9 cellular contexts compared by ENCODE assay signal in genomic region chr4:6720202-6720699, GRCh38. TPM values are rescaled to one million over a fixed set of nuclear protein-coding genes. Genes with fewer than 3 reads are reported as not detected.
DNase-seq lines count a peak whose midpoint lies in the region; ATAC-seq, FAIRE-seq and TF ChIP-seq lines count a peak whose summit lies in the region.
"Had no signal": no experiment of that assay in that cellular context is flagged by ENCODE, and none has a peak within 500 bp of the region (broad histone marks: within the 10 kb centered on the region; RNA-seq: fewer than 3 reads in every experiment).

No MANE protein-coding gene starts in this region.

- no peaks in the 10 kb centered on the region for H3K9me1 ChIP-seq in K562 (ENCODE audit: control insufficient read depth, insufficient read depth, low read length)

- no peak for TF ChIP-seq EP300 in K562 (IDR thresholded peaks at IDR 0.05; ENCODE audit: low read length)

- no TSS peak for BruUV-seq in K562 (replicated peaks; lab: Mats Ljungman, UMichigan)

- POLR2A ChIA-PET in K562 (lab: Yijun Ruan, JAX): interaction anchor here (0.7 to 1.2 kb wide), 3 partner anchors 12 to 165 kb away, joined by 3 read pairs; no protein-coding TSS in a partner anchor

- 0 out of 2 replicates have a peak, but pooled peaks cover 4% of the 10 kb centered on the region for H4K20me1 ChIP-seq in K562 (replicated peaks; ENCODE audit: control insufficient read depth, insufficient read depth, low read length)

- H3K4me1 ChIP-seq in K562 (replicated peaks in 1 of 2; ENCODE audit: control insufficient read depth in 2 of 2, insufficient read depth in 2 of 2, low read length in 2 of 2): peaks cover 12 to 42% of the 10 kb centered on the region in 2 experiments; a peak in 4 of 5 replicates

- peak; percentile 13 for DNase-seq in NCI-H2107 (lab: John Stamatoyannopoulos, UW)
- no peak for DNase-seq in NCI-H2107 treated with DMSO at 0.1 percent for 48 hours (lab: John Stamatoyannopoulos, UW; ENCODE audit: unreplicated experiment)
- peak; percentile 74 for DNase-seq in NCI-H2029 (lab: John Stamatoyannopoulos, UW)
- DNase-seq in WERI-Rb-1: peak; percentile 90
- peak; percentile 86 to 90 (median 87) for DNase-seq in K562 (ENCODE audit: extremely low read depth in 1 of 4, low spot score in 3 of 4)
- peak; percentile 95 for DNase-seq in iPS-NIHi11 (ENCODE audit: low spot score)
- DNase-seq in stimulated activated CD4-positive, alpha-beta T cell treated with anti-CD3 and anti-CD28 coated beads, Interleukin-12 subunit alpha, Interleukin-12 subunit beta, amount 100 ng/mL, for 24 hours (ENCODE audit: low read depth in 2 of 2): peak; percentile 54 to 81

- peak; percentile 73 for ATAC-seq in K562
- ATAC-seq in HG02884 (IDR thresholded peaks at IDR 0.05; ENCODE audit: unreplicated experiment): no peak

- TF ChIP-seq CTCF in WERI-Rb-1 (IDR thresholded peaks at IDR 0.05; ENCODE audit: low read depth, low read length) (peak; percentile 98), K562 (IDR thresholded peaks at IDR 0.05 in 2 of 3, conservative IDR thresholded peaks at IDR 0.05 in 1 of 3; ENCODE audit: insufficient read depth in 2 of 3, low read depth in 1 of 3, low read length in 3 of 3) (peak; percentile 91 to 96 (median 93))

- H2AFZ ChIP-seq in K562 (ENCODE audit: low read depth, low read length): peak overlapping the region; percentile 61; the same call in 1 of the 2 replicates

- peaks cover 31% of the 10 kb centered on the region for H3K79me2 ChIP-seq in K562 (ENCODE audit: control insufficient read depth, insufficient read depth, low read length)

- peak; percentile 78 for FAIRE-seq in K562 (lab: Jason Lieb, UNC)

- TF ChIP-seq POLR2A in K562 (conservative IDR thresholded peaks at IDR 0.05): no peak

- 4% methylated on average over 14 of the region's 14 CpGs for WGBS in K562 (ENCODE audit: insufficient coverage, low coverage, missing lambda C conversion rate)

- in situ Hi-C loops in K562 (cut with MboI): loop anchor here (5.0 kb wide), 3 partner anchors 47 to 352 kb away; no protein-coding TSS in a partner anchor

- H3K4me2 ChIP-seq in K562 (ENCODE audit: insufficient read depth, low read length): peak overlapping the region; percentile 40; the same call in 1 of the 2 replicates

- H3K4me3 ChIP-seq in WERI-Rb-1 (ENCODE audit: low read depth, low read length) (no peak overlapping the region), K562 (no peak overlapping the region)
- H3K4me3 ChIP-seq: skin epidermis had no signal

- no peak overlapping the region for H3K27ac ChIP-seq in WERI-Rb-1
- no peak overlapping the region for H3K27ac ChIP-seq in K562 (ENCODE audit: extremely low read depth, low read depth, low read length)
- H3K27ac ChIP-seq: skin epidermis had no signal

- peak; percentile 99 for TF ChIP-seq RAD21 in K562 (CRISPR knock-in tag; conservative IDR thresholded peaks at IDR 0.05 in 1 of 2, IDR thresholded peaks at IDR 0.05 in 1 of 2)

- intact Hi-C loops in K562 (cut with micrococcal nuclease): loop anchor here (1.0 to 2.0 kb wide), 4 partner anchors 43 to 362 kb away; partner anchors contain the start of gene GRPEL1

- CTCF ChIA-PET in K562 (lab: Yijun Ruan, JAX; ENCODE audit: low intra/inter-chr PET ratio): interaction anchor here (0.8 to 4.0 kb wide), 8 partner anchors 43 to 362 kb away, joined by 3 to 66 read pairs (median 8); partner anchors contain the start of gene KIAA0232

- H3K36me3 ChIP-seq in WERI-Rb-1: no peaks in the 10 kb centered on the region; the same call in 1 of the 2 replicates
- no peaks in the 10 kb centered on the region for H3K36me3 ChIP-seq in K562 (ENCODE audit: control insufficient read depth, insufficient read depth, low read length)

- H3K9me3 ChIP-seq in WERI-Rb-1 (ENCODE audit: severe bottlenecking) (no peaks in the 10 kb centered on the region), K562 (replicated peaks; ENCODE audit: control insufficient read depth, insufficient read depth, low read depth, low read length) (no peaks in the 10 kb centered on the region)

- H3K9ac ChIP-seq in K562 (ENCODE audit: insufficient read depth in 1 of 2, low read depth in 2 of 2, low read length in 2 of 2): 0 out of 4 replicates have a peak overlapping the region, but pooled peaks of 1 of the 2 experiments have one; percentile 33

- no peaks in the 10 kb centered on the region for H3K27me3 ChIP-seq in WERI-Rb-1 (ENCODE audit: insufficient read depth, low read depth, severe bottlenecking)
- H3K27me3 ChIP-seq in K562 (ENCODE audit: control insufficient read depth in 2 of 2, insufficient read depth in 2 of 2, low read length in 2 of 2): no peaks in the 10 kb centered on the region

TF ChIP-seq in K562, 482 proteins besides CTCF, POLR2A, EP300 and RAD21 (continues in another document):
- TF ChIP-seq FOXO4 (CRISPR knock-in tag; IDR thresholded peaks at IDR 0.05): no peak
- 0 out of 2 replicates have a peak, but pooled peaks have one; percentile 11 for TF ChIP-seq BHLHE40 (IDR thresholded peaks at IDR 0.05; ENCODE audit: low read length)
- TF ChIP-seq KDM4B (IDR thresholded peaks at IDR 0.05; ENCODE audit: borderline replicate concordance in 2 of 2, low read depth in 1 of 2): peak in 1 of 2 experiments; percentile 45; a peak in 1 of 4 replicates

RNA-seq across cellular contexts. Expression of gene BLOC1S4, which starts 4.3 kb away (rescaled TPM):
- 9.9 and 18.6 TPM in 2 replicates for total RNA-seq in K562 (2011; cell fraction: chromatin; rRNA removed; ENCODE audit: low replicate concordance)
- 25.1 and 30.5 TPM in 2 replicates for total RNA-seq in K562 (2011; cell fraction: nucleolus; rRNA removed)
- total RNA-seq in K562 (2011; cell fraction: nucleoplasm; rRNA removed): 18.3 and 23.1 TPM in 2 replicates
- total RNA-seq in K562 (2014; rRNA removed) (31.6 and 38.3 TPM in 2 replicates), K562 (2014; rRNA removed; fragmentation: Illumina TruSeq; extraction: Trizol) (10.0 and 11.2 TPM in 2 replicates), K562 (2015; rRNA removed; fragmentation: Illumina TruSeq; extraction: Trizol) (10.5 and 10.8 TPM in 2 replicates), K562 (2021) (29.4 and 31.1 TPM in 2 replicates)
- polyA plus RNA-seq in K562 (2011; rRNA removed) (21.0 and 25.5 TPM in 2 replicates), K562 (2014; fragmentation: Illumina TruSeq; extraction: Trizol) (10.3 and 15.0 TPM in 2 replicates), K562 (2014; fragmentation: Nextera tagmentation; extraction: Ambion mirVana) (1 to 10 TPM; 3.1 to 3.9 TPM), K562 (2014; rRNA removed) (30.9 and 37.3 TPM in 2 replicates)
- 27.6 and 61.0 TPM in 2 replicates for polyA plus RNA-seq in K562 (2011; cell fraction: cytosol; rRNA removed)
- polyA plus RNA-seq in K562 (2011; cell fraction: nucleus; rRNA removed): 14.4 and 23.7 TPM in 2 replicates
- 20.7 and 24.2 TPM in 2 replicates for polyA plus RNA-seq in K562 (2012)
- polyA minus RNA-seq in K562 (2011; rRNA and poly(A)+ RNA removed): 5.4 and 8.9 TPM in 2 replicates
- 9.5 and 11.1 TPM in 2 replicates for polyA minus RNA-seq in K562 (2011; cell fraction: cytosol; rRNA and poly(A)+ RNA removed)
- polyA minus RNA-seq in K562 (2011; cell fraction: nucleus; rRNA and poly(A)+ RNA removed): 10.4 and 14.2 TPM in 2 replicates

RNA-seq across cellular contexts. Expression of gene MRFAP1L1, which starts 10.6 kb away (rescaled TPM):
- total RNA-seq in K562 (2011; cell fraction: chromatin; rRNA removed; ENCODE audit: low replicate concordance): 23.4 and 45.9 TPM in 2 replicates
- total RNA-seq in K562 (2011; cell fraction: nucleolus; rRNA removed): 16.5 and 18.4 TPM in 2 replicates
- 26.7 and 33.1 TPM in 2 replicates for total RNA-seq in K562 (2011; cell fraction: nucleoplasm; rRNA removed)
- total RNA-seq in K562 (2014; rRNA removed): 74.2 and 78.8 TPM in 2 replicates
- total RNA-seq in K562 (2014; rRNA removed; fragmentation: Illumina TruSeq; extraction: Trizol): 85.7 and 86.2 TPM in 2 replicates
- total RNA-seq in K562 (2015; rRNA removed; fragmentation: Illumina TruSeq; extraction: Trizol): 83.3 and 90.6 TPM in 2 replicates
- 51.3 and 53.6 TPM in 2 replicates for total RNA-seq in K562 (2021)
- 59.5 and 83.8 TPM in 2 replicates for polyA plus RNA-seq in K562 (2011; rRNA removed)
- 19.4 and 37.0 TPM in 2 replicates for polyA plus RNA-seq in K562 (2011; cell fraction: cytosol; rRNA removed)
- 37.8 and 48.5 TPM in 2 replicates for polyA plus RNA-seq in K562 (2011; cell fraction: nucleus; rRNA removed)
- 49.1 and 74.0 TPM in 2 replicates for polyA plus RNA-seq in K562 (2012)
- polyA plus RNA-seq in K562 (2014; fragmentation: Illumina TruSeq; extraction: Trizol): 74.8 and 87.6 TPM in 2 replicates
- 10 to 100 TPM; 37.6 to 48.1 TPM for polyA plus RNA-seq in K562 (2014; fragmentation: Nextera tagmentation; extraction: Ambion mirVana)
- polyA plus RNA-seq in K562 (2014; rRNA removed): 104 and 111 TPM in 2 replicates
- polyA minus RNA-seq in K562 (2011; rRNA and poly(A)+ RNA removed): 46.9 and 49.6 TPM in 2 replicates
- polyA minus RNA-seq in K562 (2011; cell fraction: cytosol; rRNA and poly(A)+ RNA removed): 10.4 and 17.8 TPM in 2 replicates
- 13.7 and 31.7 TPM in 2 replicates for polyA minus RNA-seq in K562 (2011; cell fraction: nucleus; rRNA and poly(A)+ RNA removed)

RNA-seq across cellular contexts. Expression of gene S100P, which starts 26.6 kb away (rescaled TPM):
- 1.7 TPM in 1 of 2 replicates, not detected in the other for total RNA-seq in K562 (2011; cell fraction: chromatin; rRNA removed; ENCODE audit: low replicate concordance)
- 0.33 and 0.53 TPM in 2 replicates for total RNA-seq in K562 (2011; cell fraction: nucleolus; rRNA removed)
- 0.81 TPM in 1 of 2 replicates, not detected in the other for total RNA-seq in K562 (2011; cell fraction: nucleoplasm; rRNA removed)
- total RNA-seq in K562 (2014; rRNA removed) (5.8 and 7.5 TPM in 2 replicates), K562 (2014; rRNA removed; fragmentation: Illumina TruSeq; extraction: Trizol) (7.4 and 13.7 TPM in 2 replicates), K562 (2015; rRNA removed; fragmentation: Illumina TruSeq; extraction: Trizol) (7.2 and 7.5 TPM in 2 replicates), K562 (2021) (13.2 and 16.8 TPM in 2 replicates)
- polyA plus RNA-seq in K562 (2011; rRNA removed) (2.7 and 4.1 TPM in 2 replicates), K562 (2014; fragmentation: Illumina TruSeq; extraction: Trizol) (6.9 and 7.4 TPM in 2 replicates), K562 (2014; fragmentation: Nextera tagmentation; extraction: Ambion mirVana) (10 to 100 TPM; 21.0 to 23.8 TPM), K562 (2014; rRNA removed) (5.5 and 5.7 TPM in 2 replicates)
- polyA plus RNA-seq in K562 (2011; cell fraction: cytosol; rRNA removed): 0.55 and 3.2 TPM in 2 replicates
- polyA plus RNA-seq in K562 (2011; cell fraction: nucleus; rRNA removed): 0.30 and 1.6 TPM in 2 replicates
- 11.5 and 304 TPM in 2 replicates for polyA plus RNA-seq in K562 (2012)
- polyA minus RNA-seq in K562 (2011; rRNA and poly(A)+ RNA removed): 0.15 and 0.25 TPM in 2 replicates
- 4.8 and 23.3 TPM in 2 replicates for polyA minus RNA-seq in K562 (2011; cell fraction: cytosol; rRNA and poly(A)+ RNA removed)
- 4.7 and 6.1 TPM in 2 replicates for polyA minus RNA-seq in K562 (2011; cell fraction: nucleus; rRNA and poly(A)+ RNA removed)
